In the genomic region with DNA sequence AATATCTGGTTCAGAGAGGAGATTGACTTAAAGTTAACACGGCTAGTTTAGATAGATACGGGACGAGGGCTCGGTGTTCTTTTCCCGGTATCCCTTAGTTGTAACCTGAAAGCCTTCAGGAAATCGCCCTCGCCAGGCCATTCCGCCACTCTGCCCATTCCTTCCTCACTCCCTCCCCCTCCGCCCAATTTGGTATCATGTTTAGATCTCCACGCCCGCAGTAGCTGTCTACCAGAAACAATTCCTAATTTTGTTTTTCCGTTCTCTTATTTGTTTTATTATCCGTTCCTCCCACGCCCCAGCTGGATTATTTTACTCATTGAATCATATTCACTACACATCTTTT, we compare ENCODE assay signal across 1 cellular context.
TF ChIP-seq lines count a peak whose summit lies in the region.

No MANE protein-coding gene starts in this region.

TF ChIP-seq in WTC11, 78 proteins besides CTCF, POLR2A, EP300 and RAD21 (continued from another document):
- TF ChIP-seq ZNF396 (CRISPR knock-in tag; IDR thresholded peaks at IDR 0.05; ENCODE audit: borderline replicate concordance): no peak
- TF ChIP-seq JAZF1 (CRISPR knock-in tag; IDR thresholded peaks at IDR 0.05): no peak
